8 cellular contexts compared by ENCODE assay signal in the genomic region with DNA sequence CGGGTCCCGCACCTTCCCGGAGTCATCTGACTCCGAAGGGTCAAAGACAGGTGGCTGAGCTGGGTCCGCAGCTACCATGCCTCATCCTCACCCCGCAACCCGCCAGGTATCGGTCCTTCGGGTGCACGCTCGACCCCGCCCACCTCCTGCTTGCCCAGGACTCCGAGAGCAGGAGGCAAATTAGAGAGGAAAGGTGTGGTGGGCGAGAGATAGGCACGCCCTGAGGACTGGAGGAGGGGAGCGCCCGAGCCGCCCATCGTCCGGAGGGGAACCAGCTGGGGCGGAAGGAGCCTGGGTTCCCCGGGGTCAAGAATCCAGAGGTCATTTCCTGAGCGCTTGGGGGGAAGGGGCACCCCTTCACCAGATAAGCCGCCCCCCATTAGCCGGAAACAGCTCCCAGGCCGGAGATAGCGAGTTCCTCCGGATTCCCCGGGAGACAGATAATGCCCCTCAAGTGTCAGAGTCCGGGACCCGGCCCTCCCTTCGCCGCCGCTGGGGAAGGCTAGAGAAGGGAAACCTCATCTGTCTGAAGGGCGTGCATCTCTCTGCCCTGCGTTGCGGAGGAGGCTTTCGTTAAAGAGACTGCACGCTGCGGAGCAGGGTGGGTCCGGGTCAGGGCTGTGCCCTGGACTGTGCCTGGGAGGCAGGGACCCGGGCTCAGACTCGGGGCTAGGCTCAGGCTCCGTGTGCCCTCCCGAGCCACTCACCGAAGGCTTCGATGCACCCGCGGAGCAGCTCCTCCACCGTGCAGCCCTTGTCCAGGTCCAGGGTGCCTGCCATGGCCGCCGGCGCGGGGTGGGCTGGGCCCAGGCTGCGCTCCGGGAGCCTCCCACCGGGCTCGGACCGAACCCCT. TPM values are rescaled to one million over a fixed set of nuclear protein-coding genes. Genes with fewer than 3 reads are reported as not detected.
DNase-seq lines count a peak whose midpoint lies in the region; ATAC-seq and TF ChIP-seq lines count a peak whose summit lies in the region.

No MANE protein-coding gene starts in this region.

- peak; percentile 5 for TF ChIP-seq CTCF in choroid plexus epithelial cell (conservative IDR thresholded peaks at IDR 0.05; ENCODE audit: low read depth, low read length)

- DNase-seq in DMS53 (lab: John Stamatoyannopoulos, UW): peak; percentile 63
- DNase-seq in DMS53 treated with DMSO at 0.1 percent for 48 hours (lab: John Stamatoyannopoulos, UW; ENCODE audit: unreplicated experiment): no peak
- DNase-seq in MV-4-11 (lab: John Stamatoyannopoulos, UW): peak; percentile 40
- peak; percentile 47 for DNase-seq in choroid plexus epithelial cell (ENCODE audit: low read depth)
- DNase-seq in cerebellar cortex (ENCODE audit: low spot score): no peak

- H3K9me3 ChIP-seq in mesodermal cell (ENCODE audit: control insufficient read depth, low read length): no peaks in the 10 kb centered on the region

- peaks cover 5% of the 10 kb centered on the region for H3K4me1 ChIP-seq in mesodermal cell (ENCODE audit: control insufficient read depth, insufficient read depth, low read length, poor library complexity, severe bottlenecking)

- ATAC-seq in HG03520 (IDR thresholded peaks at IDR 0.05; ENCODE audit: unreplicated experiment) (no peak), GM18907 (IDR thresholded peaks at IDR 0.05; ENCODE audit: unreplicated experiment) (no peak)

- no peaks in the 10 kb centered on the region for H3K36me3 ChIP-seq in mesodermal cell (ENCODE audit: control insufficient read depth, insufficient read depth, low read length)

- no peak overlapping the region for H3K27ac ChIP-seq in mesodermal cell (ENCODE audit: low read depth, low read length, severe bottlenecking)

- 11 to 14% methylated on average over 40 to 58 of the region's 59 CpGs for WGBS in mesodermal cell (ENCODE audit: insufficient coverage in 2 of 2), 2 experiments

- H3K4me3 ChIP-seq in choroid plexus epithelial cell (ENCODE audit: low read depth, low read length): peak overlapping the region; percentile 73
- peak overlapping the region; percentile 35 for H3K4me3 ChIP-seq in mesodermal cell (ENCODE audit: extremely low read depth, insufficient read depth, low read length, poor library complexity, severe bottlenecking)

RNA-seq across cellular contexts. Expression of a gene that starts 1.6 kb away (rescaled TPM):
- polyA plus RNA-seq in mesodermal cell (2013, experiment 1 of 2): 18.7 TPM
- 14.0 TPM for polyA plus RNA-seq in mesodermal cell (2013, experiment 2 of 2)

RNA-seq across cellular contexts. Expression of a gene that starts 17.5 kb away (rescaled TPM):
- 1.4 TPM for polyA plus RNA-seq in mesodermal cell (2013, experiment 1 of 2)
- 1.3 TPM for polyA plus RNA-seq in mesodermal cell (2013, experiment 2 of 2)

RNA-seq across cellular contexts. Expression of a gene that starts 19.3 kb away (rescaled TPM):
- 9.7 TPM for polyA plus RNA-seq in mesodermal cell (2013, experiment 1 of 2)
- 5.8 TPM for polyA plus RNA-seq in mesodermal cell (2013, experiment 2 of 2)

RNA-seq across cellular contexts. Expression of a gene that starts 36.0 kb away (rescaled TPM):
- polyA plus RNA-seq in mesodermal cell (2013, experiment 1 of 2): 142 TPM
- polyA plus RNA-seq in mesodermal cell (2013, experiment 2 of 2): 144 TPM

Comparison
In these comparisons a context has a peak if more than half of its experiments do, and no peak if none do; other contexts are left out.
1. DNase-seq: peak in DMS53 (single experiment), MV-4-11 (single experiment) and choroid plexus epithelial cell (single experiment); none in DMS53 treated with DMSO at 0.1 percent for 48 hours (single experiment) and cerebellar cortex (single experiment).